1 cellular context compared by ENCODE assay signal in genomic region chr3:48564022-48564421, GRCh38.
TF ChIP-seq lines count a peak whose summit lies in the region.

No MANE protein-coding gene starts in this region.

TF ChIP-seq in HepG2, 621 proteins besides CTCF, POLR2A, EP300 and RAD21 (continues in another document):
- TF ChIP-seq SMARCE1 (IDR thresholded peaks at IDR 0.05; ENCODE audit: borderline replicate concordance) (no peak), SP5 (CRISPR knock-in tag; IDR thresholded peaks at IDR 0.05; ENCODE audit: borderline replicate concordance, low read depth) (peak; percentile 77), DMTF1 (CRISPR knock-in tag; IDR thresholded peaks at IDR 0.05) (no peak), KLF16 (CRISPR knock-in tag; IDR thresholded peaks at IDR 0.05) (no peak), ZNF558 (CRISPR knock-in tag; IDR thresholded peaks at IDR 0.05; ENCODE audit: borderline replicate concordance) (no peak), POGZ (CRISPR knock-in tag; IDR thresholded peaks at IDR 0.05) (no peak), THAP11 (CRISPR knock-in tag; IDR thresholded peaks at IDR 0.05) (no peak), NPAS2 (CRISPR knock-in tag; IDR thresholded peaks at IDR 0.05; ENCODE audit: borderline replicate concordance) (no peak), KLF13 (CRISPR knock-in tag; IDR thresholded peaks at IDR 0.05) (no peak), SCMH1 (CRISPR knock-in tag; IDR thresholded peaks at IDR 0.05; ENCODE audit: borderline replicate concordance) (no peak), FOXA3 (CRISPR knock-in tag; IDR thresholded peaks at IDR 0.05) (no peak), TCF7 (IDR thresholded peaks at IDR 0.05; ENCODE audit: low read depth) (no peak), SIN3B (IDR thresholded peaks at IDR 0.05; ENCODE audit: low read length) (no peak), ZNF740 (CRISPR knock-in tag; IDR thresholded peaks at IDR 0.05) (peak; percentile 67; the same call in 1 of the 2 replicates), E2F5 (CRISPR knock-in tag; conservative IDR thresholded peaks at IDR 0.05) (no peak), PHF8 (CRISPR knock-in tag; IDR thresholded peaks at IDR 0.05) (no peak), TSC22D2 (CRISPR knock-in tag; IDR thresholded peaks at IDR 0.05; ENCODE audit: borderline replicate concordance) (no peak), FOSL2 (CRISPR knock-in tag; IDR thresholded peaks at IDR 0.05) (peak; percentile 94), RARA (CRISPR knock-in tag; IDR thresholded peaks at IDR 0.05) (peak; percentile 41), LCORL (IDR thresholded peaks at IDR 0.05) (no peak), LCORL (CRISPR knock-in tag; IDR thresholded peaks at IDR 0.05) (no peak), ZNF205 (CRISPR knock-in tag; IDR thresholded peaks at IDR 0.05) (no peak), HNRNPL (IDR thresholded peaks at IDR 0.05; ENCODE audit: low read depth, low read length) (peak; percentile 96), ZNF383 (CRISPR knock-in tag; IDR thresholded peaks at IDR 0.05; ENCODE audit: borderline replicate concordance) (no peak), RXRB (CRISPR knock-in tag; IDR thresholded peaks at IDR 0.05; ENCODE audit: borderline replicate concordance) (no peak; the same call in 1 of the 2 replicates), ZNF580 (CRISPR knock-in tag; IDR thresholded peaks at IDR 0.05; ENCODE audit: borderline replicate concordance, low read depth) (no peak), ZBTB10 (CRISPR knock-in tag; IDR thresholded peaks at IDR 0.05; ENCODE audit: borderline replicate concordance) (no peak), JUN (CRISPR knock-in tag; IDR thresholded peaks at IDR 0.05) (no peak), ZNF614 (CRISPR knock-in tag; IDR thresholded peaks at IDR 0.05; ENCODE audit: borderline replicate concordance) (no peak), XRCC5 (optimal IDR thresholded peaks at IDR 0.05; ENCODE audit: low read length) (peak; percentile 56), JUND (CRISPR knock-in tag; IDR thresholded peaks at IDR 0.05) (peak; percentile 72), SKI (IDR thresholded peaks at IDR 0.05; ENCODE audit: partially characterized antibody) (no peak), ZSCAN9 (CRISPR knock-in tag; IDR thresholded peaks at IDR 0.05; ENCODE audit: borderline replicate concordance) (no peak), ETS1 (CRISPR knock-in tag; IDR thresholded peaks at IDR 0.05) (no peak), POLR2G (IDR thresholded peaks at IDR 0.05; ENCODE audit: low read depth, low read length) (no peak), GATA4 (IDR thresholded peaks at IDR 0.05; ENCODE audit: borderline replicate concordance, low read depth) (no peak), ETV5 (CRISPR knock-in tag; IDR thresholded peaks at IDR 0.05; ENCODE audit: borderline replicate concordance) (peak; percentile 47; the same call in 1 of the 2 replicates), CSRNP2 (CRISPR knock-in tag; conservative IDR thresholded peaks at IDR 0.05; ENCODE audit: low read depth) (no peak), NR2F6 (IDR thresholded peaks at IDR 0.05) (no peak), NR2F6 (CRISPR knock-in tag; IDR thresholded peaks at IDR 0.05) (peak; percentile 30; the same call in 1 of the 2 replicates), CEBPG (CRISPR knock-in tag; IDR thresholded peaks at IDR 0.05) (no peak), ZNF563 (CRISPR knock-in tag; IDR thresholded peaks at IDR 0.05) (no peak), SRSF1 (optimal IDR thresholded peaks at IDR 0.05; ENCODE audit: low read depth, low read length) (peak; percentile 84), GABPA (IDR thresholded peaks at IDR 0.05; ENCODE audit: low read depth, low read length) (no peak), GABPA (CRISPR knock-in tag; IDR thresholded peaks at IDR 0.05; ENCODE audit: low read depth) (0 out of 2 replicates have a peak, but pooled peaks have one; percentile 17), ATF2 (CRISPR knock-in tag; IDR thresholded peaks at IDR 0.05) (no peak), THAP7 (CRISPR knock-in tag; IDR thresholded peaks at IDR 0.05) (no peak), ZNF770 (CRISPR knock-in tag; IDR thresholded peaks at IDR 0.05) (no peak), CBX2 (IDR thresholded peaks at IDR 0.05; ENCODE audit: low read depth, low read length) (no peak), CBX2 (CRISPR knock-in tag; IDR thresholded peaks at IDR 0.05; ENCODE audit: low read depth) (no peak), FOSL1 (CRISPR knock-in tag; IDR thresholded peaks at IDR 0.05; ENCODE audit: borderline replicate concordance) (no peak), ZNF503 (CRISPR knock-in tag; IDR thresholded peaks at IDR 0.05) (no peak), ZNF224 (CRISPR knock-in tag; IDR thresholded peaks at IDR 0.05) (no peak), NR3C1 (CRISPR knock-in tag; IDR thresholded peaks at IDR 0.05) (no peak), SP1 (IDR thresholded peaks at IDR 0.05) (no peak), SP1 (CRISPR knock-in tag; IDR thresholded peaks at IDR 0.05) (0 out of 2 replicates have a peak, but pooled peaks have one; percentile 16), HOXA9 (CRISPR knock-in tag; IDR thresholded peaks at IDR 0.05; ENCODE audit: borderline replicate concordance) (no peak)
